ENCODE assay signal across 8 cellular contexts in genomic region chr5:139746691-139747582, GRCh38. TPM values are rescaled to one million over a fixed set of nuclear protein-coding genes. Genes with fewer than 3 reads are reported as not detected.
DNase-seq lines count a peak whose midpoint lies in the region; ATAC-seq lines count a peak whose summit lies in the region.

No MANE protein-coding gene starts in this region.

- H2BK5ac ChIP-seq in mesendoderm (ENCODE audit: low read length): no peak overlapping the region

- H2BK15ac ChIP-seq in mesendoderm (replicated peaks; ENCODE audit: low read depth): no peak overlapping the region

- H3K27ac Mint-ChIP-seq in central memory CD8-positive, alpha-beta T cell (ENCODE audit: low read depth): peak overlapping the region; percentile 83

- no peaks in the 10 kb centered on the region for H3K9me3 Mint-ChIP-seq in central memory CD8-positive, alpha-beta T cell

- ATAC-seq in HG03342 (IDR thresholded peaks at IDR 0.05; ENCODE audit: unreplicated experiment): peak; percentile 31
- peak; percentile 82 for ATAC-seq in central memory CD8-positive, alpha-beta T cell (replicated peaks; ENCODE audit: extremely low read depth, poor library complexity, severe bottlenecking)

- H2AK5ac ChIP-seq in mesendoderm (ENCODE audit: low read length): no peak overlapping the region

- H2BK120ac ChIP-seq in mesendoderm (ENCODE audit: low read depth, low read length): no peak overlapping the region

- H4K8ac ChIP-seq in mesendoderm (ENCODE audit: low read depth, low read length): no peak overlapping the region

- H3K18ac ChIP-seq in mesendoderm (ENCODE audit: low read length): peak overlapping the region; percentile 41

- WGBS in mesendoderm (ENCODE audit: extremely low coverage, insufficient coverage, low lambda C conversion rate): no CpG with 5 or more reads among the region's 44 CpGs

- H3K4me2 ChIP-seq in mesendoderm (ENCODE audit: low read length): peak overlapping the region; percentile 81

- H3K36me3 Mint-ChIP-seq in central memory CD8-positive, alpha-beta T cell (ENCODE audit: insufficient read depth): peaks cover 7% of the 10 kb centered on the region

- H3K9ac ChIP-seq in mesendoderm (ENCODE audit: low read length): peak overlapping the region; percentile 65

- peaks cover 18% of the 10 kb centered on the region for H3K4me1 ChIP-seq in mesendoderm (ENCODE audit: control insufficient read depth, low read depth, low read length)

- H4K5ac ChIP-seq in mesendoderm (ENCODE audit: low read length): no peak overlapping the region

- H3K4me1 Mint-ChIP-seq in central memory CD8-positive, alpha-beta T cell: peaks cover 30% of the 10 kb centered on the region

- H3K27me3 Mint-ChIP-seq in central memory CD8-positive, alpha-beta T cell: no peaks in the 10 kb centered on the region

- DNase-seq in NCI-H510A treated with DMSO at 0.1 percent for 48 hours (lab: John Stamatoyannopoulos, UW) (peak; percentile 42), NCI-H510A (lab: John Stamatoyannopoulos, UW) (no peak), mesendoderm (peak; percentile 81), AG08395 (ENCODE audit: low spot score) (no peak)
- DNase-seq in activated CD4-positive, CD25-positive, alpha-beta regulatory T cell (lab: John Stamatoyannopoulos, UW): peak; percentile 27 to 37 (median 30)
- peak; percentile 48 to 74 for DNase-seq in central memory CD8-positive, alpha-beta T cell (ENCODE audit: low spot score in 2 of 2)
- peak; percentile 68 to 88 for DNase-seq in stimulated activated CD8-positive, alpha-beta memory T cell treated with anti-CD3 and anti-CD28 coated beads, Interleukin-4, amount 100 ng/mL, for 4 hours (ENCODE audit: low read depth in 2 of 2, low spot score in 1 of 2)

- peak overlapping the region; percentile 54 for H3K27ac ChIP-seq in mesendoderm (ENCODE audit: low read depth, low read length)

- no peak overlapping the region for H3K4ac ChIP-seq in mesendoderm (ENCODE audit: low read depth, low read length)

- peak overlapping the region; percentile 85 for H3K56ac ChIP-seq in mesendoderm (ENCODE audit: low read length)

- peak overlapping the region; percentile 67 for H3K23ac ChIP-seq in mesendoderm (ENCODE audit: low read length)

- no peaks in the 10 kb centered on the region for H3K36me3 ChIP-seq in mesendoderm (ENCODE audit: control insufficient read depth, insufficient read depth, low read length)

- H3K27me3 ChIP-seq in mesendoderm (ENCODE audit: insufficient read depth, low read length, poor library complexity): peaks cover 6% of the 10 kb centered on the region

- H3K79me2 ChIP-seq in mesendoderm (ENCODE audit: control insufficient read depth, insufficient read depth, low read length): no peaks in the 10 kb centered on the region

- H3K4me3 Mint-ChIP-seq in central memory CD8-positive, alpha-beta T cell: peak overlapping the region; percentile 80

- no peak overlapping the region for H3K4me3 ChIP-seq in mesendoderm (ENCODE audit: low read length)

- no peaks in the 10 kb centered on the region for H3K79me1 ChIP-seq in mesendoderm (ENCODE audit: low read length)

RNA-seq across cellular contexts. Expression of gene PSD2, which starts 48.7 kb away (rescaled TPM):
- polyA plus RNA-seq in mesendoderm (2013, experiment 1 of 2): 0.04 TPM
- polyA plus RNA-seq in mesendoderm (2013, experiment 2 of 2): 0.03 TPM

Comparison
In these comparisons a context has a peak if more than half of its experiments do, and no peak if none do; other contexts are left out.
1. DNase-seq: peak in NCI-H510A treated with DMSO at 0.1 percent for 48 hours (single experiment), activated CD4-positive, CD25-positive, alpha-beta regulatory T cell (4 of 4), central memory CD8-positive, alpha-beta T cell (2 of 2), mesendoderm (single experiment) and stimulated activated CD8-positive, alpha-beta memory T cell treated with anti-CD3 and anti-CD28 coated beads, Interleukin-4, amount 100 ng/mL, for 4 hours (2 of 2); none in NCI-H510A (single experiment) and AG08395 (single experiment).